ENCODE assay signal across 8 cellular contexts in the genomic region with DNA sequence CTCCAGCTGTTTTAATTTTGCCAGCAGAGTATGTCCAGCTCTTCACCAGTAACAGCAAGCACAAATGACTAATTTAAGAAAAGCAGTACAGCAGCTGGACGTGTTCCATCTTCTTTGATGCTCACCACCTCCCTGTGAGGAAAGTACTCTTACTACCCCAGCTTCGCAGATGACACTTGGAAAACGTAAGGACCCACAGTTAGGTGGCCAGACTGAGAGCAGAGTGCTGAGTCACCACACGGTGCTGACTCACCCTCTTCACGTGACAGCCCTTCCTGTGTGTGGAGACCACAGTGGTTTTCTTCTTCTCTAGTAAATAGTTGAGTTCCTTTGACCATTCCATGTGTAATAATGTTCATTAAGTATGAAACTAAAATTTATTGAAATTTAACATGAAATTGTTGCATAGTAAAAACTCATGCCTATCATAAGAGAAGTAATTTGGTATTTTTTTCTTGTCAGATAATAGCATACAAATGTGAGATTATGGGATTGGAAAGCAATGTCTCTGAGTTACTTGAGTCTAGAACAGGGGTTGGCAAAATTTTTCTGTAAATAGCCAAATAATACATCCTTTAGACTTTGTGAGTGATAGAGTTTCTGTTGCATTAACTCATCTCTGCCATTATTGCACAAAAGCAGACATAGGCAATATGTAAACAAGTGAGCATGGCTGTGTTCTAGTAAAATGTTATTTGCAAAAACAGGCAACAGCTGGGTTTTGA.
DNase-seq lines count a peak whose midpoint lies in the region; ATAC-seq and TF ChIP-seq lines count a peak whose summit lies in the region.

No MANE protein-coding gene starts in this region.

- DNase-seq in CD14-positive monocyte (ENCODE audit: low spot score) = peak; percentile 95
- peak; percentile 97 for DNase-seq in OCI-M1 (lab: John Stamatoyannopoulos, UW)
- peak; percentile 63 for DNase-seq in activated T-cell treated with anti-CD3 and anti-CD28 coated beads for 48 hours (ENCODE audit: low read depth)
- DNase-seq in fibroblast of gingiva (ENCODE audit: low read depth) = peak; percentile 96
- no peak for DNase-seq in neural crest cell (ENCODE audit: low read depth, low spot score)

- H3K4me3 Mint-ChIP-seq in CD14-positive monocyte (peak overlapping the region; percentile 34 to 77), neural crest cell (no peak overlapping the region)

- H3K27me3 Mint-ChIP-seq in CD14-positive monocyte (ENCODE audit: low read depth in 3 of 3) (peaks cover 2 to 3% (median 2%) of the 10 kb centered on the region in 3 donors), neural crest cell (ENCODE audit: low read depth) (no peaks in the 10 kb centered on the region)

- peaks cover 6 to 7% of the 10 kb centered on the region in 2 donors for H3K36me3 Mint-ChIP-seq in CD14-positive monocyte
- H3K36me3 Mint-ChIP-seq in neural crest cell (ENCODE audit: low read depth) = no peaks in the 10 kb centered on the region

- no peaks in the 10 kb centered on the region for H3K9me3 ChIP-seq in stomach smooth muscle (ENCODE audit: control insufficient read depth in 2 of 2, low read length in 2 of 2)

- no peak for TF ChIP-seq CTCF in CD14-positive monocyte (IDR thresholded peaks at IDR 0.05)
- no peak for TF ChIP-seq CTCF in neural crest cell (conservative IDR thresholded peaks at IDR 0.05)

- peaks cover 58% of the 10 kb centered on the region for H3K4me1 Mint-ChIP-seq in CD14-positive monocyte
- peaks cover 42% of the 10 kb centered on the region for H3K4me1 Mint-ChIP-seq in neural crest cell

- H3K9ac ChIP-seq in stomach smooth muscle (ENCODE audit: low read length in 2 of 2) = peak overlapping the region; percentile 40 to 42

- intact Hi-C loops in CD14-positive monocyte (cut with micrococcal nuclease) = loop anchor here (1.0 to 10.0 kb wide), 3 partner anchors 23 to 77 kb away; partner anchors contain the start of genes MKKS (in 1 of the 2) and SLX4IP (in 1 of the 2)

- ATAC-seq in GM19328 (IDR thresholded peaks at IDR 0.05; ENCODE audit: unreplicated experiment) = peak; percentile 99
- ATAC-seq in HG03439 (IDR thresholded peaks at IDR 0.05; ENCODE audit: unreplicated experiment) = peak; percentile 98

- H3K9me3 Mint-ChIP-seq in CD14-positive monocyte (peaks cover 0 to 2% (median 0%) of the 10 kb centered on the region in 7 donors), neural crest cell (no peaks in the 10 kb centered on the region)

- H3K36me3 ChIP-seq in stomach smooth muscle (ENCODE audit: control insufficient read depth in 2 of 2, insufficient read depth in 2 of 2, low read length in 2 of 2) = no peaks in the 10 kb centered on the region

- H3K27me3 ChIP-seq in stomach smooth muscle (ENCODE audit: control insufficient read depth in 1 of 2, insufficient read depth in 2 of 2, low read length in 2 of 2) = no peaks in the 10 kb centered on the region

- peak overlapping the region; percentile 58 for H3K27ac ChIP-seq in stomach smooth muscle (ENCODE audit: low read length)

- H3K4me1 ChIP-seq in stomach smooth muscle (ENCODE audit: control insufficient read depth, insufficient read depth, low read length) = peaks cover 25% of the 10 kb centered on the region

- H3K27ac Mint-ChIP-seq in CD14-positive monocyte (peak overlapping the region; percentile 88 to 95 (median 93)), neural crest cell (ENCODE audit: unreplicated experiment) (peak overlapping the region; percentile 9)

- H3K4me3 ChIP-seq in stomach smooth muscle (ENCODE audit: low read length in 2 of 2) = peak overlapping the region in 1 of 2 donors; percentile 61
